In the genomic region with DNA sequence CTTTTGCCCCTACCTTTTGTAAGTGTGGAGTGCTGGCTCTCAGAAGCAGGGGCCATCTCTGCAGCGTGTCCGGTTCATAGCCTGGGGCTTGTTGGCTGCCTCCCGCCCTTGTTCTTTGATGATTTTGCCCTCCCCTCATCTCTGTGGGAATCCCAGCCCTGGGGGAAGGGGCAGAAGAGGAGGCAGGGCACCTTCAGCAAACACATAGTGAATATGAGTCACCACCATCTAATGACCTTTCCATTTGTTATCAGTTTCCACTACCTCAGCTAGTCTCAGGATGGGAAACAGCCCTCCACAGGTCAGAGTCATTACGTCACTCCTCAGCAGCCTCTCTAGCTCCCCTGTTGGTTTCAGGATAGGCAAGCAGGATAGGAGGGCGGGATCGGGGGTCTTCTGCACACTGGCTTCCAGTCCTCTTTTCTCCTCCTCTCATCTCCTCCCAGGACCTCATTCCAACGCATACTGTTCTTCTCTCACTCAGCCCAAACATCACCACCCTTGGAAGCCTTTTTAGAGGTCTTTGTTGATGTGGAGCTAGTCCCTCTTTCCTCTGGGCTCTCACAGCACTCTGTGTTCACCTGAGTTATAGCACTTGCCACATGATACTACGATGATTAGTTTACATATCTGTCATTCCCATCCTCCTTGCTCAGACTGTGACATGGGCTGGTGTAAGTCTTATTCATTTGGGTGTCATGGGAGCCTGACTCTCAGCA, we compare ENCODE assay signal across 8 cellular contexts. TPM values are rescaled to one million over a fixed set of nuclear protein-coding genes. Genes with fewer than 3 reads are reported as not detected.
DNase-seq lines count a peak whose midpoint lies in the region; ATAC-seq and TF ChIP-seq lines count a peak whose summit lies in the region.

No MANE protein-coding gene starts in this region.

- TF ChIP-seq CTCF in GM13977 (IDR thresholded peaks at IDR 0.05; ENCODE audit: extremely low read depth, insufficient read depth, missing control alignments), result peak; percentile 9

- peaks cover 16% of the 10 kb centered on the region for H3K4me1 Mint-ChIP-seq in activated T-helper 1 cell treated with anti-CD3 and anti-CD28 coated beads, Interleukin-12 subunit alpha, Interleukin-12 subunit beta, Interleukin-2, Interleukin-4 antibody, amounts not matched to agents 30 ng/mL and 10 ng/mL and 1 ng/mL, durations not matched to agents 14 hours and 24 hours and 36 hours (ENCODE audit: low read depth)

- no peak overlapping the region for H3K4me3 Mint-ChIP-seq in activated T-helper 1 cell treated with anti-CD3 and anti-CD28 coated beads, Interleukin-12 subunit alpha, Interleukin-12 subunit beta, Interleukin-2, Interleukin-4 antibody, amounts not matched to agents 30 ng/mL and 10 ng/mL and 1 ng/mL, durations not matched to agents 14 hours and 24 hours and 36 hours

- DNase-seq in GM13977 (ENCODE audit: low spot score) (no peak), left kidney (ENCODE audit: low read depth, low spot score) (peak; percentile 64), DMS79 (lab: John Stamatoyannopoulos, UW) (no peak), T-helper 9 cell (no peak), cerebellum (ENCODE audit: low spot score) (no peak)
- DNase-seq in activated T-helper 1 cell treated with anti-CD3 and anti-CD28 coated beads, Interleukin-12 subunit alpha, Interleukin-12 subunit beta, Interleukin-2, Interleukin-4 antibody, amounts not matched to agents 30 ng/mL and 10 ng/mL and 1 ng/mL, durations not matched to agents 14 hours and 24 hours and 36 hours (ENCODE audit: low spot score), result no peak
- DNase-seq in NK-92 treated with Interleukin-12 subunit alpha and Interleukin-12 subunit beta, amount 100 ng/mL, for 24 hours (lab: John Stamatoyannopoulos, UW), result no peak

- peak; percentile 57 for ATAC-seq in HG03378 (IDR thresholded peaks at IDR 0.05; ENCODE audit: unreplicated experiment)

- H3K36me3 Mint-ChIP-seq in activated T-helper 1 cell treated with anti-CD3 and anti-CD28 coated beads, Interleukin-12 subunit alpha, Interleukin-12 subunit beta, Interleukin-2, Interleukin-4 antibody, amounts not matched to agents 30 ng/mL and 10 ng/mL and 1 ng/mL, durations not matched to agents 14 hours and 24 hours and 36 hours (ENCODE audit: low read depth), result no peaks in the 10 kb centered on the region

- in situ Hi-C loops in GM13977 (cut with MboI; ENCODE audit: low pct_unique_long_range_greater_than_20kb, low sequenced_read_pairs, unreplicated experiment), result no loop called here

- intact Hi-C loops in activated T-helper 1 cell treated with anti-CD3 and anti-CD28 coated beads, Interleukin-12 subunit alpha, Interleukin-12 subunit beta, Interleukin-2, Interleukin-4 antibody, amounts not matched to agents 30 ng/mL and 10 ng/mL and 1 ng/mL, durations not matched to agents 14 hours and 24 hours and 36 hours (cut with micrococcal nuclease), result loop anchor here (2.0 kb wide), 1 partner anchor 16 kb away; a partner anchor contains a TSS

- peak overlapping the region; percentile 20 for H3K27ac Mint-ChIP-seq in activated T-helper 1 cell treated with anti-CD3 and anti-CD28 coated beads, Interleukin-12 subunit alpha, Interleukin-12 subunit beta, Interleukin-2, Interleukin-4 antibody, amounts not matched to agents 30 ng/mL and 10 ng/mL and 1 ng/mL, durations not matched to agents 14 hours and 24 hours and 36 hours

- H3K27me3 Mint-ChIP-seq in activated T-helper 1 cell treated with anti-CD3 and anti-CD28 coated beads, Interleukin-12 subunit alpha, Interleukin-12 subunit beta, Interleukin-2, Interleukin-4 antibody, amounts not matched to agents 30 ng/mL and 10 ng/mL and 1 ng/mL, durations not matched to agents 14 hours and 24 hours and 36 hours (ENCODE audit: insufficient read depth), result peaks cover 8% of the 10 kb centered on the region

- no peaks in the 10 kb centered on the region for H3K9me3 Mint-ChIP-seq in activated T-helper 1 cell treated with anti-CD3 and anti-CD28 coated beads, Interleukin-12 subunit alpha, Interleukin-12 subunit beta, Interleukin-2, Interleukin-4 antibody, amounts not matched to agents 30 ng/mL and 10 ng/mL and 1 ng/mL, durations not matched to agents 14 hours and 24 hours and 36 hours

RNA-seq across cellular contexts. Expression of a gene that starts 15.8 kb away (rescaled TPM):
- 47.3 and 48.2 TPM in 2 replicates for total RNA-seq in activated T-helper 1 cell treated with anti-CD3 and anti-CD28 coated beads, Interleukin-12 subunit alpha, Interleukin-12 subunit beta, Interleukin-2, Interleukin-4 antibody, amounts not matched to agents 30 ng/mL and 10 ng/mL and 1 ng/mL, durations not matched to agents 14 hours and 24 hours and 36 hours
- 6.2 TPM for total RNA-seq in cerebellum
